ENCODE assay signal across 15 cellular contexts in genomic region chrX:72777467-72777790, GRCh38. TPM values are rescaled to one million over a fixed set of nuclear protein-coding genes. Genes with fewer than 3 reads are reported as not detected.
DNase-seq lines count a peak whose midpoint lies in the region; ATAC-seq, FAIRE-seq and TF ChIP-seq lines count a peak whose summit lies in the region.
"Not testable (repeated sequence)": the region's sequence is repeated elsewhere in the genome, so short reads cannot be mapped to it uniquely, and the experiment has no call there.
"Had no signal": no experiment of that assay in that cellular context is flagged by ENCODE, and none has a peak within 500 bp of the region (broad histone marks: within the 10 kb centered on the region; RNA-seq: fewer than 3 reads in every experiment).

No MANE protein-coding gene starts in this region.

- not testable (repeated sequence) for H3K9me2 ChIP-seq in GM23338 (ENCODE audit: insufficient read depth)

- not testable (repeated sequence) for H3K9ac ChIP-seq in HepG2 (ENCODE audit: insufficient read depth, low read depth, low read length)

- FAIRE-seq in HepG2 (lab: Jason Lieb, UNC), result peak; percentile 81

- BruUV-seq in HepG2 (replicated peaks; lab: Mats Ljungman, UMichigan), result not testable (repeated sequence)

- H3K4me2 ChIP-seq in GM23338; HepG2 (ENCODE audit: low read depth, low read length): not testable (repeated sequence)

- H3K27ac ChIP-seq in GM23338 (ENCODE audit: low read depth); HepG2 (ENCODE audit: extremely low read length, insufficient read depth, low read length): not testable (repeated sequence)

- in situ Hi-C loops in HepG2 (cut with HindIII; ENCODE audit: extremely low pct_ligation_motif_present, low pct_unique_long_range_greater_than_20kb), result not testable (repeated sequence)

- H3K79me2 ChIP-seq in GM23338 (replicated peaks; ENCODE audit: insufficient read depth); HepG2 (ENCODE audit: insufficient read depth, low read length): not testable (repeated sequence)

- not testable (repeated sequence) for H3K9me3 Mint-ChIP-seq in GM23338; activated CD8-positive, alpha-beta T cell treated with anti-CD3 and anti-CD28 coated beads for 36 hours

- TF ChIP-seq RAD21 in HepG2 (CRISPR knock-in tag; IDR thresholded peaks at IDR 0.05), result not testable (repeated sequence)

- not testable (repeated sequence) for H3F3A ChIP-seq in GM23338 (replicated peaks; ENCODE audit: low read depth)

- ATAC-seq in GM18861 (IDR thresholded peaks at IDR 0.05; ENCODE audit: unreplicated experiment) (peak; percentile 73), GM19463 (IDR thresholded peaks at IDR 0.05; ENCODE audit: unreplicated experiment) (peak; percentile 65), GM23338 (peak; percentile 69), HG03064 (IDR thresholded peaks at IDR 0.05; ENCODE audit: low read depth, unreplicated experiment) (peak; percentile 80), HG03460 (IDR thresholded peaks at IDR 0.05; ENCODE audit: unreplicated experiment) (peak; percentile 83), HepG2 (peak; percentile 68)
- peak; percentile 84 for ATAC-seq in activated CD8-positive, alpha-beta T cell treated with anti-CD3 and anti-CD28 coated beads for 36 hours

- TF ChIP-seq EP300 in HepG2 (IDR thresholded peaks at IDR 0.05; ENCODE audit: low read depth in 2 of 2, low read length in 2 of 2); HepG2 (CRISPR knock-in tag; IDR thresholded peaks at IDR 0.05; ENCODE audit: borderline replicate concordance): not testable (repeated sequence)

- H3K4me3 Mint-ChIP-seq in GM23338; activated CD8-positive, alpha-beta T cell treated with anti-CD3 and anti-CD28 coated beads for 36 hours: not testable (repeated sequence)

- not testable (repeated sequence) for H3K4me1 ChIP-seq in GM23338 (ENCODE audit: insufficient read depth); HepG2 (ENCODE audit: insufficient read depth, low read length)

- POLR2A ChIA-PET in activated CD8-positive, alpha-beta T cell treated with anti-CD3 and anti-CD28 coated beads for 36 hours (lab: Charles Lee); HepG2 (lab: Yijun Ruan, JAX): not testable (repeated sequence)

- H3K4me1 Mint-ChIP-seq in GM23338; activated CD8-positive, alpha-beta T cell treated with anti-CD3 and anti-CD28 coated beads for 36 hours (ENCODE audit: low read depth): not testable (repeated sequence)

- DNase-seq in GM23338 (ENCODE audit: low spot score); activated CD8-positive, alpha-beta T cell treated with anti-CD3 and anti-CD28 coated beads for 36 hours; HepG2 (ENCODE audit: low spot score): not testable (repeated sequence)

- not testable (repeated sequence) for H3K27ac Mint-ChIP-seq in GM23338; activated CD8-positive, alpha-beta T cell treated with anti-CD3 and anti-CD28 coated beads for 36 hours

- H3K36me3 ChIP-seq in GM23338 (ENCODE audit: insufficient read depth); HepG2 (replicated peaks in 1 of 2; ENCODE audit: control insufficient read depth in 1 of 2, insufficient read depth in 2 of 2, low read length in 2 of 2): not testable (repeated sequence)

- TF ChIP-seq CTCF in GM23338 (conservative IDR thresholded peaks at IDR 0.05; ENCODE audit: low read depth in 2 of 2); activated CD8-positive, alpha-beta T cell treated with anti-CD3 and anti-CD28 coated beads for 36 hours (IDR thresholded peaks at IDR 0.05); HepG2 (CRISPR knock-in tag; IDR thresholded peaks at IDR 0.05): not testable (repeated sequence)

- not testable (repeated sequence) for H3K36me3 Mint-ChIP-seq in GM23338 (ENCODE audit: low read depth); activated CD8-positive, alpha-beta T cell treated with anti-CD3 and anti-CD28 coated beads for 36 hours (ENCODE audit: low read depth)

- not testable (repeated sequence) for TF ChIP-seq POLR2A in HepG2 (IDR thresholded peaks at IDR 0.05; ENCODE audit: insufficient read depth in 1 of 2, low read depth in 2 of 2, low read length in 2 of 2)

- CTCF ChIA-PET in activated CD8-positive, alpha-beta T cell treated with anti-CD3 and anti-CD28 coated beads for 36 hours (lab: Charles Lee); HepG2 (lab: Yijun Ruan, JAX; ENCODE audit: low intra/inter-chr PET ratio, low total read pairs): not testable (repeated sequence)

- H3K27me3 Mint-ChIP-seq in GM23338 (ENCODE audit: insufficient read depth, low read depth, poor library complexity); activated CD8-positive, alpha-beta T cell treated with anti-CD3 and anti-CD28 coated beads for 36 hours: not testable (repeated sequence)

- intact Hi-C loops in activated CD8-positive, alpha-beta T cell treated with anti-CD3 and anti-CD28 coated beads for 36 hours (cut with micrococcal nuclease); HepG2 (cut with micrococcal nuclease; ENCODE audit: unreplicated experiment): not testable (repeated sequence)

- not testable (repeated sequence) for H3K27me3 ChIP-seq in GM23338 (ENCODE audit: insufficient read depth); HepG2 (ENCODE audit: control insufficient read depth in 1 of 2, insufficient read depth in 2 of 2, low read length in 2 of 2)

- no CpG with 5 or more reads among the region's 15 CpGs for WGBS in HepG2 (ENCODE audit: low lambda C conversion rate)

- H3K4me3 ChIP-seq in GM23338; HepG2 (replicated peaks in 1 of 3; ENCODE audit: insufficient read depth in 1 of 3, low read depth in 2 of 3, low read length in 3 of 3): not testable (repeated sequence)

- H3K9me3 ChIP-seq in HepG2 (ENCODE audit: low read length), result not testable (repeated sequence)

- H4K20me1 ChIP-seq in GM23338 (replicated peaks; ENCODE audit: insufficient read depth); HepG2 (ENCODE audit: insufficient read depth, low read length): not testable (repeated sequence)

- not testable (repeated sequence) for H2AFZ ChIP-seq in GM23338; HepG2 (ENCODE audit: low read length)

RNA-seq across cellular contexts. Expression of gene DMRTC1B, which starts 0.7 kb away (rescaled TPM):
- not detected in 2 replicates for total RNA-seq in GM23338 (2014; rRNA removed; shearing (Covaris generic))
- polyA plus RNA-seq in GM23338 (2016; fragmentation: Nextera tagmentation; extraction: Ambion mirVana) (not detected in 2 replicates), HepG2 (2011; rRNA removed) (not detected in 2 replicates)
- total RNA-seq in activated CD8-positive, alpha-beta T cell treated with anti-CD3 and anti-CD28 coated beads for 36 hours, result not detected
- not detected in 2 replicates for total RNA-seq in HepG2 (2016; rRNA removed; fragmentation: Illumina TruSeq; extraction: Trizol)
- not detected in 2 replicates for total RNA-seq in HepG2 (2016; cell fraction: cytosol; rRNA removed; fragmentation: Illumina TruSeq; extraction: Trizol; ENCODE audit: low read depth)
- total RNA-seq in HepG2 (2016; cell fraction: insoluble cytoplasmic fraction; rRNA removed; fragmentation: Illumina TruSeq; extraction: Trizol), result not detected in 2 replicates
- total RNA-seq in HepG2 (2016; cell fraction: membrane; rRNA removed; fragmentation: Illumina TruSeq; extraction: Trizol), result not detected in 2 replicates
- total RNA-seq in HepG2 (2016; cell fraction: nucleus; rRNA removed; fragmentation: Illumina TruSeq; extraction: Trizol), result not detected in 2 replicates
- not detected in 2 replicates for polyA plus RNA-seq in HepG2 (2011; cell fraction: cytosol; rRNA removed)
- not detected in 2 replicates for polyA plus RNA-seq in HepG2 (2011; cell fraction: nucleus; rRNA removed)
- polyA plus RNA-seq in HepG2 (2012), result not detected in 2 replicates
- 0.25 TPM in 1 of 2 replicates, not detected in the other for polyA plus RNA-seq in HepG2 (2016; cell fraction: cytosol; fragmentation: Illumina TruSeq; extraction: Trizol; ENCODE audit: low read depth)
- not detected in 2 replicates for polyA plus RNA-seq in HepG2 (2016; cell fraction: insoluble cytoplasmic fraction; fragmentation: Illumina TruSeq; extraction: Trizol; ENCODE audit: low read depth)
- not detected in 2 replicates for polyA plus RNA-seq in HepG2 (2016; cell fraction: membrane; fragmentation: Illumina TruSeq; extraction: Trizol; ENCODE audit: low read depth)
- not detected in 2 replicates for polyA plus RNA-seq in HepG2 (2016; cell fraction: nucleus; fragmentation: Illumina TruSeq; extraction: Trizol; ENCODE audit: insufficient read depth, low read depth)
- polyA minus RNA-seq in HepG2 (2011; rRNA and poly(A)+ RNA removed; ENCODE audit: low replicate concordance), result not detected in 2 replicates
- polyA minus RNA-seq in HepG2 (2011; cell fraction: cytosol; rRNA and poly(A)+ RNA removed), result not detected in 2 replicates
- polyA minus RNA-seq in HepG2 (2011; cell fraction: nucleus; rRNA and poly(A)+ RNA removed), result not detected in 2 replicates
- total RNA-seq: activated T-helper 2 cell treated with anti-CD3 and anti-CD28 coated beads, Interferon-gamma antibody, Interleukin-2, Interleukin-4, amounts not matched to agents 10 μg/mL and 5 μg/mL and 100 μg/mL, durations not matched to agents 14 hours and 24 hours and 36 hours; gastroesophageal sphincter; left cardiac atrium had no signal

RNA-seq across cellular contexts. Expression of gene FAM236B, which starts 5.0 kb away (rescaled TPM):
- not detected in 2 replicates for total RNA-seq in GM23338 (2014; rRNA removed; shearing (Covaris generic))
- polyA plus RNA-seq in GM23338 (2016; fragmentation: Nextera tagmentation; extraction: Ambion mirVana) (not detected in 2 replicates), HepG2 (2011; rRNA removed) (not detected in 2 replicates)
- not detected for total RNA-seq in activated CD8-positive, alpha-beta T cell treated with anti-CD3 and anti-CD28 coated beads for 36 hours
- total RNA-seq in HepG2 (2016; rRNA removed; fragmentation: Illumina TruSeq; extraction: Trizol), result not detected in 2 replicates
- total RNA-seq in HepG2 (2016; cell fraction: cytosol; rRNA removed; fragmentation: Illumina TruSeq; extraction: Trizol; ENCODE audit: low read depth), result not detected in 2 replicates
- total RNA-seq in HepG2 (2016; cell fraction: insoluble cytoplasmic fraction; rRNA removed; fragmentation: Illumina TruSeq; extraction: Trizol), result not detected in 2 replicates
- total RNA-seq in HepG2 (2016; cell fraction: membrane; rRNA removed; fragmentation: Illumina TruSeq; extraction: Trizol), result not detected in 2 replicates
- not detected in 2 replicates for total RNA-seq in HepG2 (2016; cell fraction: nucleus; rRNA removed; fragmentation: Illumina TruSeq; extraction: Trizol)
- polyA plus RNA-seq in HepG2 (2011; cell fraction: cytosol; rRNA removed), result not detected in 2 replicates
- polyA plus RNA-seq in HepG2 (2011; cell fraction: nucleus; rRNA removed), result not detected in 2 replicates
- polyA plus RNA-seq in HepG2 (2012), result not detected in 2 replicates
- not detected in 2 replicates for polyA plus RNA-seq in HepG2 (2016; cell fraction: cytosol; fragmentation: Illumina TruSeq; extraction: Trizol; ENCODE audit: low read depth)
- not detected in 2 replicates for polyA plus RNA-seq in HepG2 (2016; cell fraction: insoluble cytoplasmic fraction; fragmentation: Illumina TruSeq; extraction: Trizol; ENCODE audit: low read depth)
- polyA plus RNA-seq in HepG2 (2016; cell fraction: membrane; fragmentation: Illumina TruSeq; extraction: Trizol; ENCODE audit: low read depth), result not detected in 2 replicates
- not detected in 2 replicates for polyA plus RNA-seq in HepG2 (2016; cell fraction: nucleus; fragmentation: Illumina TruSeq; extraction: Trizol; ENCODE audit: insufficient read depth, low read depth)
- polyA minus RNA-seq in HepG2 (2011; rRNA and poly(A)+ RNA removed; ENCODE audit: low replicate concordance), result not detected in 2 replicates
- polyA minus RNA-seq in HepG2 (2011; cell fraction: cytosol; rRNA and poly(A)+ RNA removed), result not detected in 2 replicates
- polyA minus RNA-seq in HepG2 (2011; cell fraction: nucleus; rRNA and poly(A)+ RNA removed), result not detected in 2 replicates
- total RNA-seq: activated T-helper 2 cell treated with anti-CD3 and anti-CD28 coated beads, Interferon-gamma antibody, Interleukin-2, Interleukin-4, amounts not matched to agents 10 μg/mL and 5 μg/mL and 100 μg/mL, durations not matched to agents 14 hours and 24 hours and 36 hours; adrenal gland; cardiac muscle cell; dorsolateral prefrontal cortex; gastroesophageal sphincter; left cardiac atrium; mononuclear cell; transverse colon had no signal
- polyA plus RNA-seq: adrenal gland, cardiac muscle cell had no signal

RNA-seq across cellular contexts. Expression of gene FAM236D, which starts 30.6 kb away (rescaled TPM):
- not detected in 2 replicates for total RNA-seq in GM23338 (2014; rRNA removed; shearing (Covaris generic))
- polyA plus RNA-seq in GM23338 (2016; fragmentation: Nextera tagmentation; extraction: Ambion mirVana) (not detected in 2 replicates), HepG2 (2011; rRNA removed) (not detected in 2 replicates)
- not detected for total RNA-seq in activated CD8-positive, alpha-beta T cell treated with anti-CD3 and anti-CD28 coated beads for 36 hours
- total RNA-seq in HepG2 (2016; rRNA removed; fragmentation: Illumina TruSeq; extraction: Trizol), result not detected in 2 replicates
- not detected in 2 replicates for total RNA-seq in HepG2 (2016; cell fraction: cytosol; rRNA removed; fragmentation: Illumina TruSeq; extraction: Trizol; ENCODE audit: low read depth)
- not detected in 2 replicates for total RNA-seq in HepG2 (2016; cell fraction: insoluble cytoplasmic fraction; rRNA removed; fragmentation: Illumina TruSeq; extraction: Trizol)
- not detected in 2 replicates for total RNA-seq in HepG2 (2016; cell fraction: membrane; rRNA removed; fragmentation: Illumina TruSeq; extraction: Trizol)
- total RNA-seq in HepG2 (2016; cell fraction: nucleus; rRNA removed; fragmentation: Illumina TruSeq; extraction: Trizol), result not detected in 2 replicates
- not detected in 2 replicates for polyA plus RNA-seq in HepG2 (2011; cell fraction: cytosol; rRNA removed)
- not detected in 2 replicates for polyA plus RNA-seq in HepG2 (2011; cell fraction: nucleus; rRNA removed)
- polyA plus RNA-seq in HepG2 (2012), result not detected in 2 replicates
- polyA plus RNA-seq in HepG2 (2016; cell fraction: cytosol; fragmentation: Illumina TruSeq; extraction: Trizol; ENCODE audit: low read depth), result not detected in 2 replicates
- not detected in 2 replicates for polyA plus RNA-seq in HepG2 (2016; cell fraction: insoluble cytoplasmic fraction; fragmentation: Illumina TruSeq; extraction: Trizol; ENCODE audit: low read depth)
- polyA plus RNA-seq in HepG2 (2016; cell fraction: membrane; fragmentation: Illumina TruSeq; extraction: Trizol; ENCODE audit: low read depth), result not detected in 2 replicates
- polyA plus RNA-seq in HepG2 (2016; cell fraction: nucleus; fragmentation: Illumina TruSeq; extraction: Trizol; ENCODE audit: insufficient read depth, low read depth), result not detected in 2 replicates
- not detected in 2 replicates for polyA minus RNA-seq in HepG2 (2011; rRNA and poly(A)+ RNA removed; ENCODE audit: low replicate concordance)
- polyA minus RNA-seq in HepG2 (2011; cell fraction: cytosol; rRNA and poly(A)+ RNA removed), result not detected in 2 replicates
- polyA minus RNA-seq in HepG2 (2011; cell fraction: nucleus; rRNA and poly(A)+ RNA removed), result not detected in 2 replicates
- total RNA-seq: activated T-helper 2 cell treated with anti-CD3 and anti-CD28 coated beads, Interferon-gamma antibody, Interleukin-2, Interleukin-4, amounts not matched to agents 10 μg/mL and 5 μg/mL and 100 μg/mL, durations not matched to agents 14 hours and 24 hours and 36 hours; adrenal gland; cardiac muscle cell; dorsolateral prefrontal cortex; gastroesophageal sphincter; left cardiac atrium; mononuclear cell; transverse colon had no signal
- polyA plus RNA-seq: adrenal gland, cardiac muscle cell had no signal
